15 cellular contexts compared by ENCODE assay signal in genomic region chr3:82977871-82978270, GRCh38.
DNase-seq lines count a peak whose midpoint lies in the region; ATAC-seq and TF ChIP-seq lines count a peak whose summit lies in the region.
"Had no signal": no experiment of that assay in that cellular context is flagged by ENCODE, and none has a peak within 500 bp of the region (broad histone marks: within the 10 kb centered on the region; RNA-seq: fewer than 3 reads in every experiment).

No MANE protein-coding gene starts in this region.

- H3K4me3 ChIP-seq in GM23338: no peak overlapping the region
- H3K4me3 ChIP-seq in SK-N-MC: peak overlapping the region; percentile 54
- H3K4me3 ChIP-seq in neuronal stem cell (ENCODE audit: low read length in 2 of 2): no peak overlapping the region
- H3K4me3 ChIP-seq: BLaER1, GM23248, HAP-1 had no signal

- H3K4me1 ChIP-seq in GM23338 (ENCODE audit: insufficient read depth) (no peaks in the 10 kb centered on the region), neuronal stem cell (ENCODE audit: control insufficient read depth in 2 of 2, insufficient read depth in 1 of 2, low read depth in 1 of 2, low read length in 2 of 2) (peaks cover 4 to 10% of the 10 kb centered on the region in 2 donors)
- H3K4me1 ChIP-seq: BLaER1, Caco-2, HAP-1 had no signal

- H3K79me1 ChIP-seq in neuronal stem cell (ENCODE audit: low read depth, low read length): no peaks in the 10 kb centered on the region

- no peak overlapping the region for H3K4ac ChIP-seq in neuronal stem cell (ENCODE audit: low read length)

- no peak overlapping the region for H3K14ac ChIP-seq in neuronal stem cell (ENCODE audit: low read length)

- H3K18ac ChIP-seq in neuronal stem cell (ENCODE audit: low read length): no peak overlapping the region

- H3K27me3 ChIP-seq in GM23338 (ENCODE audit: insufficient read depth): no peaks in the 10 kb centered on the region
- H3K27me3 ChIP-seq in neuronal stem cell (ENCODE audit: control insufficient read depth in 3 of 3, insufficient read depth in 3 of 3, low read depth in 1 of 3, low read length in 3 of 3): no peaks in the 10 kb centered on the region
- H3K27me3 ChIP-seq: BLaER1 had no signal

- H3K4me3 Mint-ChIP-seq in GM23338 (no peak overlapping the region), immature natural killer cell (no peak overlapping the region)
- H3K4me3 Mint-ChIP-seq: CD8-positive, alpha-beta memory T cell had no signal

- H4K20me1 ChIP-seq in GM23338 (replicated peaks; ENCODE audit: insufficient read depth): no peaks in the 10 kb centered on the region
- H4K20me1 ChIP-seq: BLaER1 had no signal

- no CpG with 5 or more reads among the region's 3 CpGs for WGBS in neuronal stem cell (ENCODE audit: extremely low coverage in 2 of 2, insufficient read length in 2 of 2, insufficient replicate concordance in 1 of 2), 2 donors

- H3K4me1 Mint-ChIP-seq in GM23338: peaks cover 8% of the 10 kb centered on the region
- no peaks in the 10 kb centered on the region for H3K4me1 Mint-ChIP-seq in immature natural killer cell
- H3K4me1 Mint-ChIP-seq: CD8-positive, alpha-beta memory T cell had no signal

- no peak overlapping the region for H3K4me2 ChIP-seq in GM23338
- no peak overlapping the region for H3K4me2 ChIP-seq in neuronal stem cell (ENCODE audit: insufficient read depth, low read length, poor library complexity, severe bottlenecking)
- H3K4me2 ChIP-seq: BLaER1 had no signal

- H4K8ac ChIP-seq in neuronal stem cell (ENCODE audit: low read depth, low read length): no peak overlapping the region

- H2BK12ac ChIP-seq in neuronal stem cell (ENCODE audit: low read length): no peak overlapping the region

- H3K27me3 Mint-ChIP-seq in GM23338 (ENCODE audit: insufficient read depth, low read depth, poor library complexity): no peaks in the 10 kb centered on the region
- H3K27me3 Mint-ChIP-seq in immature natural killer cell (ENCODE audit: low read depth in 3 of 3): peaks cover 0 to 2% (median 1%) of the 10 kb centered on the region in 3 donors
- H3K27me3 Mint-ChIP-seq: CD8-positive, alpha-beta memory T cell had no signal

- H3K9me3 Mint-ChIP-seq in GM23338 (peaks cover 8% of the 10 kb centered on the region; the same call in 2 of the 3 replicates), immature natural killer cell (peaks cover 20 to 62% (median 46%) of the 10 kb centered on the region in 6 donors)

- no peak for TF ChIP-seq CTCF in GM23338 (conservative IDR thresholded peaks at IDR 0.05; ENCODE audit: low read depth in 2 of 2)

- no peaks in the 10 kb centered on the region for H3K9me3 ChIP-seq in SK-N-MC (ENCODE audit: low read depth, low read length)
- H3K9me3 ChIP-seq in neuronal stem cell (replicated peaks in 1 of 2; ENCODE audit: control insufficient read depth in 2 of 2, insufficient read depth in 1 of 2, low read depth in 1 of 2, low read length in 2 of 2): peaks cover 0 to 2% of the 10 kb centered on the region in 2 donors
- H3K9me3 ChIP-seq: BLaER1, Caco-2, HAP-1 had no signal

- no peaks in the 10 kb centered on the region for H3K36me3 ChIP-seq in GM23338 (ENCODE audit: insufficient read depth)
- no peaks in the 10 kb centered on the region for H3K36me3 ChIP-seq in SK-N-MC (ENCODE audit: insufficient read depth, low read length)
- H3K36me3 ChIP-seq in neuronal stem cell (replicated peaks in 1 of 2; ENCODE audit: control insufficient read depth in 2 of 2, insufficient read depth in 2 of 2, low read length in 2 of 2): no peaks in the 10 kb centered on the region
- H3K36me3 ChIP-seq: BLaER1, HAP-1 had no signal

- ATAC-seq in GM23338 (peak; percentile 70), esophagus mucosa (no peak), GM21528 (IDR thresholded peaks at IDR 0.05; ENCODE audit: low FRiP score, unreplicated experiment) (no peak)

- H3K23ac ChIP-seq in neuronal stem cell (ENCODE audit: low read depth, low read length, poor library complexity): no peak overlapping the region

- H2AK5ac ChIP-seq in neuronal stem cell (ENCODE audit: low read depth, low read length): no peak overlapping the region

- H3K9me2 ChIP-seq in GM23338 (ENCODE audit: insufficient read depth): no peaks in the 10 kb centered on the region; the same call in 1 of the 2 replicates

- H2AFZ ChIP-seq in GM23338 (peak overlapping the region; percentile 4; the same call in 1 of the 2 replicates), neuronal stem cell (ENCODE audit: low read length) (peak overlapping the region; percentile 59)
- H2AFZ ChIP-seq: GM23248 had no signal

- H3K9ac ChIP-seq in SK-N-MC (ENCODE audit: insufficient read length) (no peak overlapping the region), neuronal stem cell (ENCODE audit: low read depth, low read length, poor library complexity) (no peak overlapping the region)
- H3K9ac ChIP-seq: BLaER1, GM23248 had no signal

- H3K27ac Mint-ChIP-seq in GM23338 (no peak overlapping the region), immature natural killer cell (no peak overlapping the region)
- H3K27ac Mint-ChIP-seq: CD8-positive, alpha-beta memory T cell had no signal

- H2BK15ac ChIP-seq in neuronal stem cell (ENCODE audit: low read length): no peak overlapping the region

- H3F3A ChIP-seq in GM23338 (replicated peaks; ENCODE audit: low read depth): no peaks in the 10 kb centered on the region

- no peak overlapping the region for H2BK5ac ChIP-seq in neuronal stem cell (ENCODE audit: low read length)

- H3K27ac ChIP-seq in GM23338 (ENCODE audit: low read depth): peak overlapping the region; percentile 9; the same call in 1 of the 2 replicates
- peak overlapping the region; percentile 65 for H3K27ac ChIP-seq in SK-N-MC
- H3K27ac ChIP-seq in neuronal stem cell (replicated peaks; ENCODE audit: low read length): no peak overlapping the region
- H3K27ac ChIP-seq: BLaER1, GM23248 had no signal

- H2BK120ac ChIP-seq in neuronal stem cell (ENCODE audit: low read depth, low read length): no peak overlapping the region

- H3K79me2 ChIP-seq in GM23338 (replicated peaks; ENCODE audit: insufficient read depth): no peaks in the 10 kb centered on the region

- no peak overlapping the region for H4K91ac ChIP-seq in neuronal stem cell (ENCODE audit: low read depth, low read length, poor library complexity)

- DNase-seq in GM23338 (ENCODE audit: low spot score) (peak; percentile 52), SK-N-MC (ENCODE audit: low read depth, low spot score) (no peak), foreskin melanocyte (peak; percentile 29), neuronal stem cell (ENCODE audit: low spot score) (no peak), immature natural killer cell (no peak)
- DNase-seq: 8988T; AML-193; Caco-2; CD8-positive, alpha-beta memory T cell; GF-D8; GM23248 had no signal

- H3K36me3 Mint-ChIP-seq in GM23338 (ENCODE audit: low read depth): peaks cover 8% of the 10 kb centered on the region; the same call in 1 of the 3 replicates
- no peaks in the 10 kb centered on the region for H3K36me3 Mint-ChIP-seq in immature natural killer cell
- H3K36me3 Mint-ChIP-seq: CD8-positive, alpha-beta memory T cell had no signal

TF ChIP-seq in GM23338, 12 proteins besides CTCF, POLR2A, EP300 and RAD21:
- no peak for TF ChIP-seq EZH2phosphoT487 (IDR thresholded peaks at IDR 0.05; ENCODE audit: unreplicated experiment)
TF ChIP-seq in GM23338: peak in this region for 0.

Comparison
In these comparisons a context has a peak if more than half of its experiments do, and no peak if none do; other contexts are left out.
1. DNase-seq: peak in GM23338 (single experiment) and foreskin melanocyte (single experiment); none in SK-N-MC (single experiment), neuronal stem cell (single experiment) and immature natural killer cell (0 of 3).